21 cellular contexts compared by ENCODE assay signal in the genomic region with DNA sequence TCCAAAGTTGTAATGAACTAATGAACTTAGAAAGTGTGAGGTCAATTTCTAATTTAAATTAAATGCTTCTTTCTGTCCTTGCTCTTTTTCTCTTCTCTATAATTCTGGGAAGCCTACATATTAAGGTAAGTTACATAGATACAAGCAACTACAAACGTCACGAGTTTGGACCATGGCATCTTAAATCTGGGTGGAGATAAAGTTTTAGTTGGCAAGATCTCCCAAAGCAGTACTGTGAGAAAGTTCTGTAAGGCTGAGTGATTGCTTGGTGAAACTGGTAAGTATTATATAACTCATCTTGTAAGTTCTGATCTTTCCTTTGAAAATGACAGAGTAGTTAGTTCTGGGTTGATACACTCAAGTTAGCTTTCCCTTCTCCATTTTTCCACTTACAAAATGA.
DNase-seq lines count a peak whose midpoint lies in the region; ATAC-seq, FAIRE-seq and TF ChIP-seq lines count a peak whose summit lies in the region.
"Had no signal": no experiment of that assay in that cellular context is flagged by ENCODE, and none has a peak within 500 bp of the region (broad histone marks: within the 10 kb centered on the region; RNA-seq: fewer than 3 reads in every experiment).

No MANE protein-coding gene starts in this region.

- no peak overlapping the region for H3K9ac ChIP-seq in kidney (ENCODE audit: low read length in 2 of 2)
- H3K9ac ChIP-seq: KMS-11 had no signal

- TF ChIP-seq CTCF in 22Rv1 (IDR thresholded peaks at IDR 0.05) (no peak), ascending aorta (IDR thresholded peaks at IDR 0.05) (no peak), kidney (IDR thresholded peaks at IDR 0.05; ENCODE audit: borderline replicate concordance, extremely low read depth, insufficient read depth) (no peak), osteocyte (IDR thresholded peaks at IDR 0.05) (no peak), type B pancreatic cell (conservative IDR thresholded peaks at IDR 0.05) (no peak)

- H3K4me1 Mint-ChIP-seq in osteocyte (ENCODE audit: unreplicated experiment): peaks cover 37% of the 10 kb centered on the region
- peaks cover 31% of the 10 kb centered on the region for H3K4me1 Mint-ChIP-seq in type B pancreatic cell (ENCODE audit: unreplicated experiment)
- H3K4me1 Mint-ChIP-seq: B cell had no signal

- no peak overlapping the region for H3K4me3 Mint-ChIP-seq in osteocyte (ENCODE audit: unreplicated experiment)
- H3K4me3 Mint-ChIP-seq in type B pancreatic cell: no peak overlapping the region
- H3K4me3 Mint-ChIP-seq: B cell had no signal

- H3K36me3 Mint-ChIP-seq in osteocyte (ENCODE audit: unreplicated experiment): peaks cover 40% of the 10 kb centered on the region
- peaks cover 33% of the 10 kb centered on the region for H3K36me3 Mint-ChIP-seq in type B pancreatic cell

- peaks cover 2 to 33% of the 10 kb centered on the region in 2 donors for H3K4me1 ChIP-seq in ascending aorta
- peaks cover 11 to 16% of the 10 kb centered on the region in 2 donors for H3K4me1 ChIP-seq in kidney (ENCODE audit: control insufficient read depth in 1 of 2, insufficient read depth in 1 of 2, low read depth in 1 of 2, low read length in 2 of 2)
- H3K4me1 ChIP-seq: SJCRH30 had no signal

- ATAC-seq in HG02970 (IDR thresholded peaks at IDR 0.05; ENCODE audit: low FRiP score, unreplicated experiment) (no peak), GM21825 (IDR thresholded peaks at IDR 0.05; ENCODE audit: unreplicated experiment) (no peak)

- DNase-seq in ascending aorta (ENCODE audit: low spot score in 2 of 2) (no peak), kidney (no peak), osteocyte (ENCODE audit: extremely low spot score, unreplicated experiment) (no peak), type B pancreatic cell (ENCODE audit: extremely low spot score, unreplicated experiment) (no peak), RCC 7860 (ENCODE audit: low spot score) (no peak)
- DNase-seq: DMS79; IMR-90; NCI-H1092 treated with DMSO at 0.1 percent for 48 hours; NCI-H2029; NCI-H345; NCI-H524; NCI-H774; NK-92 treated with Interleukin-12 subunit alpha and Interleukin-12 subunit beta, amount 100 ng/mL, for 24 hours; SJCRH30 had no signal

- no peaks in the 10 kb centered on the region for H3K9me3 ChIP-seq in ascending aorta
- no peaks in the 10 kb centered on the region for H3K9me3 ChIP-seq in kidney (ENCODE audit: control insufficient read depth in 1 of 2, low read length in 2 of 2)
- H3K9me3 ChIP-seq: SJCRH30 had no signal

- intact Hi-C loops in ascending aorta (cut with DNase I) (loop anchor here (2.0 kb wide), 2 partner anchors 37 to 135 kb away; a partner anchor contains a TSS), kidney (cut with DNase I) (no loop called here)

- H3K27me3 Mint-ChIP-seq in osteocyte (ENCODE audit: unreplicated experiment): no peaks in the 10 kb centered on the region
- H3K27me3 Mint-ChIP-seq in type B pancreatic cell: no peaks in the 10 kb centered on the region
- H3K27me3 Mint-ChIP-seq: B cell had no signal

- H3K4me3 ChIP-seq in ascending aorta (no peak overlapping the region), kidney (ENCODE audit: low read length in 2 of 2) (no peak overlapping the region)
- H3K4me3 ChIP-seq: SJCRH30 had no signal

- no peak for FAIRE-seq in kidney (lab: Jason Lieb, UNC)
- no peak for FAIRE-seq in RCC 7860 (lab: Jason Lieb, UNC)
- FAIRE-seq: A204.1, H54 had no signal

- no peaks in the 10 kb centered on the region for H3K9me3 Mint-ChIP-seq in osteocyte (ENCODE audit: unreplicated experiment)
- no peaks in the 10 kb centered on the region for H3K9me3 Mint-ChIP-seq in type B pancreatic cell

- H3K27ac ChIP-seq in 22Rv1 (peak overlapping the region; percentile 8; the same call in 1 of the 2 replicates), ascending aorta (peak overlapping the region; percentile 65 to 81), kidney (ENCODE audit: low read depth in 2 of 2, low read length in 2 of 2) (peak overlapping the region; percentile 1 to 68)
- H3K27ac ChIP-seq: KMS-11, SJCRH30 had no signal

- H3K36me3 ChIP-seq in ascending aorta: no peaks in the 10 kb centered on the region
- H3K36me3 ChIP-seq in kidney (ENCODE audit: control insufficient read depth in 1 of 2, insufficient read depth in 2 of 2, low read length in 2 of 2): peaks cover 3 to 7% of the 10 kb centered on the region in 2 donors
- H3K36me3 ChIP-seq: SJCRH30 had no signal

- peak overlapping the region; percentile 29 for H3K27ac Mint-ChIP-seq in osteocyte (ENCODE audit: unreplicated experiment)
- H3K27ac Mint-ChIP-seq in type B pancreatic cell: no peak overlapping the region
- H3K27ac Mint-ChIP-seq: B cell had no signal

- no peaks in the 10 kb centered on the region for H3K27me3 ChIP-seq in ascending aorta
- H3K27me3 ChIP-seq: SJCRH30 had no signal

Comparison
In these comparisons a context has a peak if more than half of its experiments do, and no peak if none do; other contexts are left out.
1. H3K27ac ChIP-seq: peak in every context shown above with its lines; median percentile 73 in ascending aorta; 34 in kidney; 8 in 22Rv1.